11 cellular contexts compared by ENCODE assay signal in the genomic region with DNA sequence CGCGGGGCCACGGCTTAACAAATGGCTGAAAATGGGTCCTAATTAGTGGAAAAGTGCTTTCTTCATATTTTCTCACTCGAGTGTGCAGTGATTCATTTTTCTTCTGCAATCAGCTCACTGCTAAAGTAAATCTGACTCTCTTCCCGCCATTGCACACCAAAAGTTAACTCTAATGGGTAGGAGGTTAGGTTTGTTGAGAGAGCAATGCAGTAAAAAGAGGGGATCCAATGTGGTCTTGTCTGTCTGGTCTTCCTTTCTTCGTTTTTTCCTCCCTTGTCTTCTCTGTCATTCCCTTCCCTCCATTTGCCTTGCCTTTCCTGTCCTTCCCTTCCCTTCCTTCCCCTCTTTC. TPM values are rescaled to one million over a fixed set of nuclear protein-coding genes. Genes with fewer than 3 reads are reported as not detected.
A peak's percentile ranks its signal among the peaks of the same experiment; 100 is the strongest.
DNase-seq lines count a peak whose midpoint lies in the region; ATAC-seq and TF ChIP-seq lines count a peak whose summit lies in the region.
"Had no signal": no experiment of that assay in that cellular context is flagged by ENCODE, and none has a peak within 500 bp of the region (broad histone marks: within the 10 kb centered on the region; RNA-seq: fewer than 3 reads in every experiment).

No MANE protein-coding gene starts in this region.

- peak overlapping the region; percentile 95 to 100 for H3K4me3 Mint-ChIP-seq in CD14-positive monocyte
- peak overlapping the region; percentile 92 for H3K4me3 Mint-ChIP-seq in activated CD8-positive, alpha-beta T cell treated with anti-CD3 and anti-CD28 coated beads, Interleukin-2, amount 10 ng/mL, durations not matched to agents 7 days and 5 days
- H3K4me3 Mint-ChIP-seq in naive thymus-derived CD4-positive, alpha-beta T cell = peak overlapping the region; percentile 91 to 100 (median 99)

- TF ChIP-seq CTCF in CD14-positive monocyte (IDR thresholded peaks at IDR 0.05) (no peak), GM12865 (IDR thresholded peaks at IDR 0.05; ENCODE audit: insufficient read depth, low read depth, low read length, missing control alignments) (no peak)

- intact Hi-C loops in CD14-positive monocyte (cut with micrococcal nuclease) = loop anchor here (5.0 to 10.0 kb wide), 4 partner anchors 37 to 106 kb away; no protein-coding TSS in a partner anchor
- intact Hi-C loops in naive thymus-derived CD4-positive, alpha-beta T cell (cut with micrococcal nuclease) = loop anchor here in 1 of 2 donors (1.0 to 5.0 kb wide), 3 partner anchors 8 to 143 kb away; partner anchors contain the start of gene FIGNL1

- peaks cover 15 to 22% of the 10 kb centered on the region in 2 donors for H3K36me3 Mint-ChIP-seq in CD14-positive monocyte
- peaks cover 92% of the 10 kb centered on the region for H3K36me3 Mint-ChIP-seq in activated CD8-positive, alpha-beta T cell treated with anti-CD3 and anti-CD28 coated beads, Interleukin-2, amount 10 ng/mL, durations not matched to agents 7 days and 5 days (ENCODE audit: low read depth)
- peaks cover 11 to 81% (median 48%) of the 10 kb centered on the region in 5 donors for H3K36me3 Mint-ChIP-seq in naive thymus-derived CD4-positive, alpha-beta T cell

- no peak for DNase-seq in CD14-positive monocyte (ENCODE audit: low spot score)
- no peak for DNase-seq in GM12865 (ENCODE audit: low read depth)
- DNase-seq in activated CD8-positive, alpha-beta T cell treated with anti-CD3 and anti-CD28 coated beads, Interleukin-2, amount 10 ng/mL, durations not matched to agents 7 days and 5 days = no peak
- DNase-seq in naive thymus-derived CD4-positive, alpha-beta T cell = no peak
- DNase-seq in germinal center (ENCODE audit: low spot score) = no peak
- DNase-seq in activated gamma-delta T cell treated with Interleukin-2 at 50 U/mL for 16 hours = no peak
- DNase-seq in A172 (ENCODE audit: low spot score) = no peak
- no peak for DNase-seq in GF-D8 (lab: John Stamatoyannopoulos, UW)
- DNase-seq: NCI-H1694 treated with DMSO at 0.1 percent for 48 hours had no signal

- H3K4me3 ChIP-seq in GM12865 (ENCODE audit: low read depth, low read length) = peak overlapping the region; percentile 81
- peak overlapping the region; percentile 84 for H3K4me3 ChIP-seq in naive thymus-derived CD4-positive, alpha-beta T cell (ENCODE audit: low read length)

- H3K9me3 Mint-ChIP-seq in CD14-positive monocyte = no peaks in the 10 kb centered on the region
- H3K9me3 Mint-ChIP-seq in activated CD8-positive, alpha-beta T cell treated with anti-CD3 and anti-CD28 coated beads, Interleukin-2, amount 10 ng/mL, durations not matched to agents 7 days and 5 days (ENCODE audit: insufficient read depth) = no peaks in the 10 kb centered on the region
- peaks cover 0 to 5% (median 0%) of the 10 kb centered on the region in 11 donors for H3K9me3 Mint-ChIP-seq in naive thymus-derived CD4-positive, alpha-beta T cell

- peaks cover 0 to 14% (median 0%) of the 10 kb centered on the region in 3 experiments for H3K36me3 ChIP-seq in naive thymus-derived CD4-positive, alpha-beta T cell (ENCODE audit: control insufficient read depth in 2 of 3, insufficient read depth in 3 of 3, low read length in 3 of 3)
- H3K36me3 ChIP-seq: esophagus muscularis mucosa had no signal

- no peaks in the 10 kb centered on the region for H3K27me3 Mint-ChIP-seq in CD14-positive monocyte (ENCODE audit: low read depth in 3 of 3)
- no peaks in the 10 kb centered on the region for H3K27me3 Mint-ChIP-seq in activated CD8-positive, alpha-beta T cell treated with anti-CD3 and anti-CD28 coated beads, Interleukin-2, amount 10 ng/mL, durations not matched to agents 7 days and 5 days (ENCODE audit: low read depth)
- H3K27me3 Mint-ChIP-seq in naive thymus-derived CD4-positive, alpha-beta T cell = peaks cover 0 to 2% (median 0%) of the 10 kb centered on the region in 5 donors

- H3K4me1 ChIP-seq in naive thymus-derived CD4-positive, alpha-beta T cell (ENCODE audit: control insufficient read depth in 2 of 2, insufficient read depth in 2 of 2, low read length in 2 of 2) = peaks cover 25 to 52% of the 10 kb centered on the region in 2 donors

- no peak for ATAC-seq in activated CD8-positive, alpha-beta T cell treated with anti-CD3 and anti-CD28 coated beads, Interleukin-2, amount 10 ng/mL, durations not matched to agents 7 days and 5 days
- ATAC-seq in naive thymus-derived CD4-positive, alpha-beta T cell = no peak

- POLR2A ChIA-PET in activated CD8-positive, alpha-beta T cell treated with anti-CD3 and anti-CD28 coated beads, Interleukin-2, amount 10 ng/mL, durations not matched to agents 7 days and 5 days (lab: Charles Lee) = interaction anchor here (0.5 to 11.8 kb wide), 15 partner anchors 8 to 160 kb away, joined by 3 to 142 read pairs (median 23); no protein-coding TSS in a partner anchor
- POLR2A ChIA-PET in naive thymus-derived CD4-positive, alpha-beta T cell (lab: Charles Lee) = interaction anchor here (0.8 to 44.3 kb wide), 9 partner anchors 9 to 243 kb away, joined by 3 to 2368 read pairs (median 10); no protein-coding TSS in a partner anchor

- no peaks in the 10 kb centered on the region for H3K9me3 ChIP-seq in naive thymus-derived CD4-positive, alpha-beta T cell (ENCODE audit: control insufficient read depth in 2 of 3, low read length in 3 of 3)
- H3K9me3 ChIP-seq: esophagus muscularis mucosa had no signal

- peak overlapping the region; percentile 81 to 92 (median 87) for H3K27ac Mint-ChIP-seq in CD14-positive monocyte
- H3K27ac Mint-ChIP-seq in activated CD8-positive, alpha-beta T cell treated with anti-CD3 and anti-CD28 coated beads, Interleukin-2, amount 10 ng/mL, durations not matched to agents 7 days and 5 days = peak overlapping the region; percentile 98
- peak overlapping the region in 6 of 9 donors; percentile 97 to 100 (median 99) for H3K27ac Mint-ChIP-seq in naive thymus-derived CD4-positive, alpha-beta T cell

- CTCF ChIA-PET in activated CD8-positive, alpha-beta T cell treated with anti-CD3 and anti-CD28 coated beads, Interleukin-2, amount 10 ng/mL, durations not matched to agents 7 days and 5 days (lab: Charles Lee) = interaction anchor here (0.9 to 12.9 kb wide), 14 partner anchors 10 to 164 kb away, joined by 3 to 197 read pairs (median 7); no protein-coding TSS in a partner anchor
- CTCF ChIA-PET in naive thymus-derived CD4-positive, alpha-beta T cell (lab: Charles Lee) = interaction anchor here (1.1 to 13.1 kb wide), 9 partner anchors 9 to 165 kb away, joined by 3 to 210 read pairs (median 5); no protein-coding TSS in a partner anchor

- no peaks in the 10 kb centered on the region for H3K27me3 ChIP-seq in naive thymus-derived CD4-positive, alpha-beta T cell (ENCODE audit: control insufficient read depth in 2 of 2, insufficient read depth in 2 of 2, low read length in 2 of 2)

- peak overlapping the region; percentile 90 for H3K27ac ChIP-seq in naive thymus-derived CD4-positive, alpha-beta T cell (ENCODE audit: low read depth, low read length)

- H3K4me1 Mint-ChIP-seq in CD14-positive monocyte = peaks cover 74% of the 10 kb centered on the region
- H3K4me1 Mint-ChIP-seq in activated CD8-positive, alpha-beta T cell treated with anti-CD3 and anti-CD28 coated beads, Interleukin-2, amount 10 ng/mL, durations not matched to agents 7 days and 5 days (ENCODE audit: low read depth) = peaks cover 23% of the 10 kb centered on the region
- H3K4me1 Mint-ChIP-seq in naive thymus-derived CD4-positive, alpha-beta T cell = peaks cover 16 to 62% (median 46%) of the 10 kb centered on the region in 7 donors

RNA-seq across cellular contexts. Expression of gene IKZF1, which starts 4.6 kb away (rescaled TPM):
- 10 to 100 TPM; 38.4 to 80.2 TPM for polyA plus RNA-seq in CD14-positive monocyte
- 100 to 1,000 TPM; 370 to 374 TPM for total RNA-seq in activated CD8-positive, alpha-beta T cell treated with anti-CD3 and anti-CD28 coated beads, Interleukin-2, amount 10 ng/mL, durations not matched to agents 7 days and 5 days
- total RNA-seq in naive thymus-derived CD4-positive, alpha-beta T cell = 100 to 1,000 TPM; 388 to 548 (median 463) TPM
- 100 to 1,000 TPM; 258 to 318 TPM for polyA plus RNA-seq in naive thymus-derived CD4-positive, alpha-beta T cell
- total RNA-seq in A172 (2014; rRNA removed; shearing (Covaris generic)) = not detected in 2 replicates
- polyA plus RNA-seq: BJ had no signal

Comparison
In these comparisons a context has a peak if more than half of its experiments do, and no peak if none do; other contexts are left out.
1. RNA of gene IKZF1, which starts 4.6 kb away (total RNA-seq): 388 to 548 TPM in naive thymus-derived CD4-positive, alpha-beta T cell and 370 to 374 TPM in activated CD8-positive, alpha-beta T cell treated with anti-CD3 and anti-CD28 coated beads, Interleukin-2, amount 10 ng/mL, durations not matched to agents 7 days and 5 days; not detected in A172; every median in the first group is over 100 times any median in the second.
2. Peak in every context shown above with its lines, with median percentiles within 50 percentile points of each other: H3K27ac Mint-ChIP-seq and H3K4me3 Mint-ChIP-seq.